Comparison of ENCODE assay signal across 9 cellular contexts in genomic region chr9:20997503-20998076, GRCh38. TPM values are rescaled to one million over a fixed set of nuclear protein-coding genes. Genes with fewer than 3 reads are reported as not detected.
DNase-seq lines count a peak whose midpoint lies in the region; ATAC-seq and TF ChIP-seq lines count a peak whose summit lies in the region.
"Had no signal": no experiment of that assay in that cellular context is flagged by ENCODE, and none has a peak within 500 bp of the region (broad histone marks: within the 10 kb centered on the region; RNA-seq: fewer than 3 reads in every experiment).

No MANE protein-coding gene starts in this region.

- H3K4me3 Mint-ChIP-seq in activated naive CD8-positive, alpha-beta T cell treated with anti-CD3 and anti-CD28 coated beads for 36 hours = no peak overlapping the region

- H3K9me3 ChIP-seq in body of pancreas (no peaks in the 10 kb centered on the region), SJCRH30 (replicated peaks) (no peaks in the 10 kb centered on the region)
- H3K9me3 ChIP-seq: thyroid gland had no signal

- peaks cover 0 to 11% of the 10 kb centered on the region in 2 donors for H3K36me3 ChIP-seq in body of pancreas (replicated peaks in 1 of 2; ENCODE audit: insufficient read depth in 1 of 2, low read depth in 2 of 2)
- H3K36me3 ChIP-seq in SJCRH30 = peaks cover 3% of the 10 kb centered on the region; the same call in 1 of the 2 replicates
- H3K36me3 ChIP-seq: thyroid gland had no signal

- H3K27me3 ChIP-seq in body of pancreas = no peaks in the 10 kb centered on the region
- H3K27me3 ChIP-seq in SJCRH30 = no peaks in the 10 kb centered on the region
- H3K27me3 ChIP-seq: thyroid gland had no signal

- no peak for TF ChIP-seq CTCF in body of pancreas (IDR thresholded peaks at IDR 0.05)

- peak overlapping the region; percentile 49 for H3K27ac Mint-ChIP-seq in activated naive CD8-positive, alpha-beta T cell treated with anti-CD3 and anti-CD28 coated beads for 36 hours

- H3K4me1 ChIP-seq in body of pancreas = no peaks in the 10 kb centered on the region
- H3K4me1 ChIP-seq in SJCRH30 = no peaks in the 10 kb centered on the region
- H3K4me1 ChIP-seq: thyroid gland had no signal

- intact Hi-C loops in body of pancreas (cut with DNase I) = no loop called here

- H3K36me3 Mint-ChIP-seq in activated naive CD8-positive, alpha-beta T cell treated with anti-CD3 and anti-CD28 coated beads for 36 hours = peaks cover 62% of the 10 kb centered on the region

- peaks cover 28% of the 10 kb centered on the region for H3K4me1 Mint-ChIP-seq in activated naive CD8-positive, alpha-beta T cell treated with anti-CD3 and anti-CD28 coated beads for 36 hours

- peaks cover 19% of the 10 kb centered on the region for H3K9me3 Mint-ChIP-seq in activated naive CD8-positive, alpha-beta T cell treated with anti-CD3 and anti-CD28 coated beads for 36 hours

- WGBS in body of pancreas, 2 donors = 88 to 94% methylated on average over 2 of the region's 2 CpGs

- no peak for TF ChIP-seq POLR2A in body of pancreas (IDR thresholded peaks at IDR 0.05)

- DNase-seq in activated naive CD8-positive, alpha-beta T cell treated with anti-CD3 and anti-CD28 coated beads for 36 hours = no peak
- DNase-seq in body of pancreas = no peak
- no peak for DNase-seq in SJCRH30
- DNase-seq in NCI-H187 (lab: John Stamatoyannopoulos, UW) = no peak
- no peak for DNase-seq in kidney glomerular epithelial cell (lab: John Stamatoyannopoulos, UW)
- DNase-seq: thyroid gland had no signal

- no peaks in the 10 kb centered on the region for H3K27me3 Mint-ChIP-seq in activated naive CD8-positive, alpha-beta T cell treated with anti-CD3 and anti-CD28 coated beads for 36 hours

- H3K27ac ChIP-seq in body of pancreas (no peak overlapping the region), SJCRH30 (no peak overlapping the region)
- H3K27ac ChIP-seq: thyroid gland had no signal

- H3K4me3 ChIP-seq in body of pancreas (no peak overlapping the region), SJCRH30 (no peak overlapping the region)
- H3K4me3 ChIP-seq: thyroid gland had no signal

- ATAC-seq in GM18502 (IDR thresholded peaks at IDR 0.05; ENCODE audit: poor library complexity, unreplicated experiment) = peak; percentile 85
- peak; percentile 83 for ATAC-seq in GM21367 (IDR thresholded peaks at IDR 0.05; ENCODE audit: unreplicated experiment)
- peak; percentile 76 for ATAC-seq in HG03280 (IDR thresholded peaks at IDR 0.05; ENCODE audit: unreplicated experiment)
- ATAC-seq in body of pancreas = no peak

RNA-seq across cellular contexts. Expression of gene HACD4, which starts 33.9 kb away (rescaled TPM):
- total RNA-seq in activated naive CD8-positive, alpha-beta T cell treated with anti-CD3 and anti-CD28 coated beads for 36 hours = 1 to 10 TPM; 5.2 to 5.3 TPM
- total RNA-seq in body of pancreas = 1 to 10 TPM in 1 of 2 donors, under 1 TPM in 1; 0.99 to 1.8 TPM
- not detected in 2 replicates for total RNA-seq in SJCRH30 (2014; rRNA removed; shearing (Covaris generic))
